ENCODE assay signal across 2 cellular contexts in the genomic region with DNA sequence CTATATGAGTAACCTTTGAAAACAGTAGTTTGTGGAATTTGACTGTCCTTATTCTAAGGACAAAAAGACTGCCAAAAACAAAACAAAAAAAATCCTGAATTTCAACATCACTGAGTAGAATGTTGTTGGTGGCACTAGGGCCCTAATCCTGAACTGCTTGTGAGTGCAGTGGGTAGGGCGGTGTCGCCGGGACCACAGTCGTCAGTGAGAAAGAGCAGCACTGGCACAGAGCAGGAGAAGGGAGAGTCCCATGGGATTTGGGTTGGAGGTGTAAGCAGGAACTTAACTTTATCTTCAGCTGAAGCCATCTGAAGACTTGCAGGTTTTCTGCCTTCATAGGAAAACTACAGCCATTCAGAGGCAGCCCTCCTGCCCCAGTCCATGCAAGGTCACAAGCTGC.
TF ChIP-seq lines count a peak whose summit lies in the region.

No MANE protein-coding gene starts in this region.

TF ChIP-seq in WTC11, 78 proteins besides CTCF, POLR2A, EP300 and RAD21 (continues in another document):
- TF ChIP-seq NFE2L1 (CRISPR knock-in tag; IDR thresholded peaks at IDR 0.05) (no peak), ZNF671 (CRISPR knock-in tag; IDR thresholded peaks at IDR 0.05) (no peak), SP1 (CRISPR knock-in tag; conservative IDR thresholded peaks at IDR 0.05) (no peak), ZNF512 (CRISPR knock-in tag; IDR thresholded peaks at IDR 0.05; ENCODE audit: borderline replicate concordance) (no peak), ZNF317 (CRISPR knock-in tag; IDR thresholded peaks at IDR 0.05; ENCODE audit: borderline replicate concordance, low read depth) (no peak), JUN (CRISPR knock-in tag; IDR thresholded peaks at IDR 0.05) (no peak), GRHL2 (CRISPR knock-in tag; IDR thresholded peaks at IDR 0.05; ENCODE audit: insufficient replicate concordance, severe bottlenecking) (no peak), ZBTB21 (CRISPR knock-in tag; IDR thresholded peaks at IDR 0.05; ENCODE audit: borderline replicate concordance) (no peak), JAZF1 (CRISPR knock-in tag; IDR thresholded peaks at IDR 0.05) (no peak), NR3C1 (CRISPR knock-in tag; conservative IDR thresholded peaks at IDR 0.05; ENCODE audit: low read depth) (no peak), ZNF532 (CRISPR knock-in tag; IDR thresholded peaks at IDR 0.05; ENCODE audit: borderline replicate concordance) (no peak)
- TF ChIP-seq, protein P1, sequence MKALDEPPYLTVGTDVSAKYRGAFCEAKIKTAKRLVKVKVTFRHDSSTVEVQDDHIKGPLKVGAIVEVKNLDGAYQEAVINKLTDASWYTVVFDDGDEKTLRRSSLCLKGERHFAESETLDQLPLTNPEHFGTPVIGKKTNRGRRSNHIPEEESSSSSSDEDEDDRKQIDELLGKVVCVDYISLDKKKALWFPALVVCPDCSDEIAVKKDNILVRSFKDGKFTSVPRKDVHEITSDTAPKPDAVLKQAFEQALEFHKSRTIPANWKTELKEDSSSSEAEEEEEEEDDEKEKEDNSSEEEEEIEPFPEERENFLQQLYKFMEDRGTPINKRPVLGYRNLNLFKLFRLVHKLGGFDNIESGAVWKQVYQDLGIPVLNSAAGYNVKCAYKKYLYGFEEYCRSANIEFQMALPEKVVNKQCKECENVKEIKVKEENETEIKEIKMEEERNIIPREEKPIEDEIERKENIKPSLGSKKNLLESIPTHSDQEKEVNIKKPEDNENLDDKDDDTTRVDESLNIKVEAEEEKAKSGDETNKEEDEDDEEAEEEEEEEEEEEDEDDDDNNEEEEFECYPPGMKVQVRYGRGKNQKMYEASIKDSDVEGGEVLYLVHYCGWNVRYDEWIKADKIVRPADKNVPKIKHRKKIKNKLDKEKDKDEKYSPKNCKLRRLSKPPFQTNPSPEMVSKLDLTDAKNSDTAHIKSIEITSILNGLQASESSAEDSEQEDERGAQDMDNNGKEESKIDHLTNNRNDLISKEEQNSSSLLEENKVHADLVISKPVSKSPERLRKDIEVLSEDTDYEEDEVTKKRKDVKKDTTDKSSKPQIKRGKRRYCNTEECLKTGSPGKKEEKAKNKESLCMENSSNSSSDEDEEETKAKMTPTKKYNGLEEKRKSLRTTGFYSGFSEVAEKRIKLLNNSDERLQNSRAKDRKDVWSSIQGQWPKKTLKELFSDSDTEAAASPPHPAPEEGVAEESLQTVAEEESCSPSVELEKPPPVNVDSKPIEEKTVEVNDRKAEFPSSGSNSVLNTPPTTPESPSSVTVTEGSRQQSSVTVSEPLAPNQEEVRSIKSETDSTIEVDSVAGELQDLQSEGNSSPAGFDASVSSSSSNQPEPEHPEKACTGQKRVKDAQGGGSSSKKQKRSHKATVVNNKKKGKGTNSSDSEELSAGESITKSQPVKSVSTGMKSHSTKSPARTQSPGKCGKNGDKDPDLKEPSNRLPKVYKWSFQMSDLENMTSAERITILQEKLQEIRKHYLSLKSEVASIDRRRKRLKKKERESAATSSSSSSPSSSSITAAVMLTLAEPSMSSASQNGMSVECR (CRISPR knock-in tag; IDR thresholded peaks at IDR 0.05; ENCODE audit: borderline replicate concordance), result no peak
- TF ChIP-seq, protein P2, sequence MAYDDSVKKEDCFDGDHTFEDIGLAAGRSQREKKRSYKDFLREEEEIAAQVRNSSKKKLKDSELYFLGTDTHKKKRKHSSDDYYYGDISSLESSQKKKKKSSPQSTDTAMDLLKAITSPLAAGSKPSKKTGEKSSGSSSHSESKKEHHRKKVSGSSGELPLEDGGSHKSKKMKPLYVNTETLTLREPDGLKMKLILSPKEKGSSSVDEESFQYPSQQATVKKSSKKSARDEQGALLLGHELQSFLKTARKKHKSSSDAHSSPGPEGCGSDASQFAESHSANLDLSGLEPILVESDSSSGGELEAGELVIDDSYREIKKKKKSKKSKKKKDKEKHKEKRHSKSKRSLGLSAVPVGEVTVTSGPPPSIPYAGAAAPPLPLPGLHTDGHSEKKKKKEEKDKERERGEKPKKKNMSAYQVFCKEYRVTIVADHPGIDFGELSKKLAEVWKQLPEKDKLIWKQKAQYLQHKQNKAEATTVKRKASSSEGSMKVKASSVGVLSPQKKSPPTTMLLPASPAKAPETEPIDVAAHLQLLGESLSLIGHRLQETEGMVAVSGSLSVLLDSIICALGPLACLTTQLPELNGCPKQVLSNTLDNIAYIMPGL (CRISPR knock-in tag; IDR thresholded peaks at IDR 0.05), result no peak

TF ChIP-seq in GM12891, 5 proteins besides CTCF, POLR2A, EP300 and RAD21:
- no peak for TF ChIP-seq TAF1 (IDR thresholded peaks at IDR 0.05; ENCODE audit: low read depth, low read length)
- TF ChIP-seq PAX5 (IDR thresholded peaks at IDR 0.05; ENCODE audit: insufficient read depth, low read length, severe bottlenecking), result no peak
- no peak for TF ChIP-seq POLR2AphosphoS5 (IDR thresholded peaks at IDR 0.05; ENCODE audit: low read depth, low read length)
- no peak for TF ChIP-seq POU2F2 (IDR thresholded peaks at IDR 0.05; ENCODE audit: low read depth, low read length)
- no peak for TF ChIP-seq SPI1 (IDR thresholded peaks at IDR 0.05; ENCODE audit: low read depth, low read length)
